ENCODE assay signal across 27 cellular contexts in genomic region chr2:22812065-22812680, GRCh38.
"Had no signal": no experiment of that assay in that cellular context is flagged by ENCODE, and none has a peak within 500 bp of the region (broad histone marks: within the 10 kb centered on the region; RNA-seq: fewer than 3 reads in every experiment).

No MANE protein-coding gene starts in this region.

- ATAC-seq: foreskin keratinocyte; gastroesophageal sphincter; heart left ventricle; left cardiac atrium; lower lobe of right lung; mucosa of descending colon; natural killer cell treated with Interleukin-12 subunit alpha and Interleukin-12 subunit beta and Interleukin-15 and Interleukin-18, amount 100 ng/mL, for 72 hours; sciatic nerve; stimulated activated memory B cell treated with anti-CD40 and anti-IgM and Interleukin-4, amounts not matched to agents 10 μg/mL and 1 μg/mL and 100 μg/mL, for 72 hours; stimulated activated naive CD8-positive, alpha-beta T cell treated with anti-CD3 and anti-CD28 coated beads, Interleukin-15, Interleukin-2, amounts not matched to agents 100 U/mL and 50 U/mL, for 24 hours had no signal

- H3K4me1 ChIP-seq: esophagus muscularis mucosa, foreskin keratinocyte, gastroesophageal sphincter, heart left ventricle, left ventricle myocardium inferior, lower lobe of right lung, parathyroid adenoma, testis, tibial artery had no signal

- H3K27me3 Mint-ChIP-seq: naive B cell; natural killer cell treated with Interleukin-12 subunit alpha and Interleukin-12 subunit beta and Interleukin-15 and Interleukin-18, amount 100 ng/mL, for 72 hours; progenitor cell of endocrine pancreas; stimulated activated memory B cell treated with anti-CD40 and anti-IgM and Interleukin-4, amounts not matched to agents 10 μg/mL and 1 μg/mL and 100 μg/mL, for 72 hours; type B pancreatic cell had no signal

- H3K27me3 ChIP-seq: esophagus muscularis mucosa, foreskin keratinocyte, gastroesophageal sphincter, hepatocyte, neutrophil, testis, tibial artery had no signal

- H3K27ac Mint-ChIP-seq: naive B cell; natural killer cell treated with Interleukin-12 subunit alpha and Interleukin-12 subunit beta and Interleukin-15 and Interleukin-18, amount 100 ng/mL, for 72 hours; progenitor cell of endocrine pancreas; stimulated activated memory B cell treated with anti-CD40 and anti-IgM and Interleukin-4, amounts not matched to agents 10 μg/mL and 1 μg/mL and 100 μg/mL, for 72 hours; type B pancreatic cell had no signal

- H3K4me3 ChIP-seq: coronary artery, esophagus muscularis mucosa, gastroesophageal sphincter, heart left ventricle, hepatocyte, left ventricle myocardium inferior, lower lobe of right lung, mucosa of descending colon, testis, tibial artery had no signal

- H3K4me1 Mint-ChIP-seq: naive B cell; stimulated activated memory B cell treated with anti-CD40 and anti-IgM and Interleukin-4, amounts not matched to agents 10 μg/mL and 1 μg/mL and 100 μg/mL, for 72 hours had no signal

- H3K9me3 Mint-ChIP-seq: stimulated activated memory B cell treated with anti-CD40 and anti-IgM and Interleukin-4, amounts not matched to agents 10 μg/mL and 1 μg/mL and 100 μg/mL, for 72 hours had no signal

- H3K9me3 ChIP-seq: esophagus muscularis mucosa, lower lobe of right lung, mucosa of descending colon, neutrophil, testis, tibial artery had no signal

- H3K79me2 ChIP-seq: hepatocyte, parathyroid adenoma had no signal

- DNase-seq: dermis blood vessel endothelial cell; effector memory CD4-positive, alpha-beta T cell; foreskin keratinocyte; heart left ventricle; left cardiac atrium; left ventricle myocardium inferior; lower lobe of right lung; mucosa of descending colon; naive B cell; stimulated activated CD4-positive, alpha-beta T cell treated with anti-CD3 and anti-CD28 coated beads, Interleukin-2, amount 100 ng/mL, for 24 hours; stimulated activated CD4-positive, alpha-beta T cell treated with anti-CD3 and anti-CD28 coated beads, Interleukin-4, amount 100 ng/mL, for 24 hours; stimulated activated naive CD8-positive, alpha-beta T cell treated with anti-CD3 and anti-CD28 coated beads, Interleukin-15, Interleukin-2, amounts not matched to agents 100 U/mL and 50 U/mL, for 24 hours; substantia nigra; testis; tibial artery had no signal

- H3K27ac ChIP-seq: coronary artery, esophagus muscularis mucosa, foreskin keratinocyte, gastroesophageal sphincter, heart left ventricle, hepatocyte, left ventricle myocardium inferior, lower lobe of right lung, neutrophil, parathyroid adenoma, testis, tibial artery had no signal

- H3K36me3 Mint-ChIP-seq: naive B cell; natural killer cell treated with Interleukin-12 subunit alpha and Interleukin-12 subunit beta and Interleukin-15 and Interleukin-18, amount 100 ng/mL, for 72 hours; stimulated activated memory B cell treated with anti-CD40 and anti-IgM and Interleukin-4, amounts not matched to agents 10 μg/mL and 1 μg/mL and 100 μg/mL, for 72 hours had no signal

- H3K4me2 ChIP-seq: hepatocyte had no signal

- H3K36me3 ChIP-seq: esophagus muscularis mucosa, gastroesophageal sphincter, heart left ventricle, left ventricle myocardium inferior, lower lobe of right lung, neutrophil, tibial artery had no signal

- H3K9ac ChIP-seq: parathyroid adenoma had no signal

- H2AFZ ChIP-seq: hepatocyte, parathyroid adenoma had no signal

- H3K4me3 Mint-ChIP-seq: naive B cell; natural killer cell treated with Interleukin-12 subunit alpha and Interleukin-12 subunit beta and Interleukin-15 and Interleukin-18, amount 100 ng/mL, for 72 hours; neural crest cell; stimulated activated memory B cell treated with anti-CD40 and anti-IgM and Interleukin-4, amounts not matched to agents 10 μg/mL and 1 μg/mL and 100 μg/mL, for 72 hours; type B pancreatic cell had no signal
